In the genomic region with DNA sequence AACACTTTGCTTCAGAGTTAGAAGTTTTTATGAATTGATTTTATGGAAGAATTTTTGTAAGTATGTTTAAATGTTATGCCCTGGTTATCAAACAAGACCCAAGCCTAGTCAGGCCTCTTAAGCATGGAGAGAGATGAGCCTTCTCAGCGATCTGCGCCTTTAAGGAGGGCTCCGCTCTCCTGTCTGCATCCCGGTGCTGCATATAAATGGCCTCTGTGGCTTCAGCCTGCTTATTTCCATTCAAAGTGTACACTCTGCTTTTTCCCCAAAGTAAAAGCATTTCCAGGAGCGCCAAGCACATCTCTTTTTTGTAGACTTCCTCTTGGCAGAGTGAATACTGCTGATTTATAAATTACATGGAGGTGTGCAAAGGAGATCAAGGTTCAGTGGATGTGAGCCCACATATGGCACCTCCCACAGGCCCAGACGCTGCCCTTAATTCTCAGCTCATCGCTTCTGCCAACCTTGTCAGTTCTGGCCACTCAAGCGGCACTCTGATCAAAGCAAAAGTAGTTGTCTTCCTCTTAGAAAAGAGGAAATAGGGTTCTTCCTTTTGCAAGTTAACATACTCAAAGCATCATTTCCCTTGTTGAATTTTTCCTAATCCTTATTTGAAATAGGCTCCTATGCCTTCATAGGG, we compare ENCODE assay signal across 11 cellular contexts.
A peak's percentile ranks its signal among the peaks of the same experiment; 100 is the strongest.
DNase-seq lines count a peak whose midpoint lies in the region; ATAC-seq and FAIRE-seq lines count a peak whose summit lies in the region.
"Had no signal": no experiment of that assay in that cellular context is flagged by ENCODE, and none has a peak within 500 bp of the region (broad histone marks: within the 10 kb centered on the region; RNA-seq: fewer than 3 reads in every experiment).

No MANE protein-coding gene starts in this region.

- ATAC-seq in GM21526 (IDR thresholded peaks at IDR 0.05; ENCODE audit: low FRiP score, unreplicated experiment) (peak; percentile 48), naive B cell (ENCODE audit: low read depth in 2 of 2) (peak; percentile 98 to 99), aorta (ENCODE audit: low FRiP score) (no peak), HG03280 (IDR thresholded peaks at IDR 0.05; ENCODE audit: unreplicated experiment) (no peak)
- ATAC-seq: K562 had no signal

- no peak overlapping the region for H3K27ac ChIP-seq in aorta (ENCODE audit: low read depth in 1 of 2, low read length in 2 of 2)
- H3K27ac ChIP-seq: cardiac muscle cell had no signal

- no peaks in the 10 kb centered on the region for H3K36me3 ChIP-seq in aorta (ENCODE audit: control insufficient read depth in 1 of 2, insufficient read depth in 2 of 2, low read length in 1 of 2)
- H3K36me3 ChIP-seq: cardiac muscle cell had no signal

- peaks cover 0 to 5% (median 2%) of the 10 kb centered on the region in 7 donors for H3K9me3 Mint-ChIP-seq in naive B cell

- DNase-seq in GM18507 (ENCODE audit: extremely low spot score, insufficient read length, low read depth) (no peak), MV-4-11 (lab: John Stamatoyannopoulos, UW) (peak; percentile 91), naive B cell (peak; percentile 85), ureter (ENCODE audit: low spot score) (no peak), H4 (ENCODE audit: low spot score) (no peak), aorta (no peak)

- H3K27ac Mint-ChIP-seq in naive B cell, result peak overlapping the region; percentile 68 to 96 (median 92)

- peaks cover 66 to 80% (median 76%) of the 10 kb centered on the region in 3 donors for H3K4me1 Mint-ChIP-seq in naive B cell

- no peak overlapping the region for H3K4me3 ChIP-seq in aorta (ENCODE audit: low read length in 2 of 2)
- H3K4me3 ChIP-seq: cardiac muscle cell, K562 had no signal

- WGBS in aorta, 2 donors, result 53 to 70% methylated on average over 8 of the region's 8 CpGs

- H3K27me3 Mint-ChIP-seq in naive B cell, result no peaks in the 10 kb centered on the region

- FAIRE-seq in GM18507 (lab: Jason Lieb, UNC), result peak; percentile 92
- FAIRE-seq: K562, TTC549 had no signal

- peaks cover 0 to 15% of the 10 kb centered on the region in 2 donors for H3K36me3 Mint-ChIP-seq in naive B cell

- no peaks in the 10 kb centered on the region for H3K9me3 ChIP-seq in aorta (ENCODE audit: control insufficient read depth, low read length)

- H3K4me1 ChIP-seq in aorta (ENCODE audit: control insufficient read depth in 1 of 2, insufficient read depth in 2 of 2, low read length in 2 of 2), result no peaks in the 10 kb centered on the region

- intact Hi-C loops in aorta (cut with DNase I), result no loop called here

- H3K4me3 Mint-ChIP-seq in naive B cell, result peak overlapping the region; percentile 36 to 89 (median 73)

- H3K27me3 ChIP-seq in aorta (ENCODE audit: control insufficient read depth in 1 of 2, insufficient read depth in 2 of 2, low read length in 1 of 2), result peaks cover 0 to 2% of the 10 kb centered on the region in 2 donors
- H3K27me3 ChIP-seq: cardiac muscle cell had no signal

Comparison
In these comparisons a context has a peak if more than half of its experiments do, and no peak if none do; other contexts are left out.
1. DNase-seq: peak in MV-4-11 (single experiment) and naive B cell (single experiment); none in GM18507 (single experiment), ureter (single experiment), H4 (single experiment) and aorta (0 of 2).
2. ATAC-seq: peak in GM21526 (single experiment) and naive B cell (2 of 2); none in aorta (single experiment) and HG03280 (single experiment).